ENCODE assay signal across 8 cellular contexts in genomic region chr1:143905214-143906179, GRCh38.
A peak's percentile ranks its signal among the peaks of the same experiment; 100 is the strongest.
DNase-seq lines count a peak whose midpoint lies in the region; ATAC-seq and TF ChIP-seq lines count a peak whose summit lies in the region.
"Not testable (repeated sequence)": the region's sequence is repeated elsewhere in the genome, so short reads cannot be mapped to it uniquely, and the experiment has no call there.

No MANE protein-coding gene starts in this region.

- intact Hi-C loops in Right ventricle myocardium superior (cut with DNase I); vagina (cut with DNase I): not testable (repeated sequence)

- peak overlapping the region; percentile 80 for H3K4me3 Mint-ChIP-seq in memory B cell

- H3K4me1 ChIP-seq in skeletal muscle tissue (ENCODE audit: control insufficient read depth in 3 of 3, insufficient read depth in 3 of 3, low read length in 3 of 3); vagina: not testable (repeated sequence)

- TF ChIP-seq CTCF in choroid plexus epithelial cell (conservative IDR thresholded peaks at IDR 0.05; ENCODE audit: low read depth, low read length), result peak; percentile 24
- not testable (repeated sequence) for TF ChIP-seq CTCF in vagina (IDR thresholded peaks at IDR 0.05)

- H3K4me3 ChIP-seq in choroid plexus epithelial cell (ENCODE audit: low read depth, low read length), result peak overlapping the region; percentile 60
- peak overlapping the region in 2 of 3 donors; percentile 59 to 60 for H3K4me3 ChIP-seq in skeletal muscle tissue (ENCODE audit: low read length in 3 of 3)
- peak overlapping the region; percentile 34 to 43 for H3K4me3 ChIP-seq in vagina

- not testable (repeated sequence) for H3K9me3 ChIP-seq in skeletal muscle tissue (ENCODE audit: control insufficient read depth in 3 of 3, low read length in 3 of 3); vagina

- H3K36me3 Mint-ChIP-seq in memory B cell, result not testable (repeated sequence)

- peak; percentile 61 for ATAC-seq in Right ventricle myocardium superior (ENCODE audit: poor library complexity)
- peak; percentile 41 for ATAC-seq in memory B cell (ENCODE audit: low read depth)

- not testable (repeated sequence) for H3K9me3 Mint-ChIP-seq in memory B cell

- DNase-seq in EH (ENCODE audit: low read depth), result peak; percentile 79
- DNase-seq in SIG-M5 (lab: John Stamatoyannopoulos, UW), result peak; percentile 47
- DNase-seq in activated T-cell treated with anti-CD3 and anti-CD28 coated beads, Interleukin-2, amount 50 U/mL, for 48 hours, result peak; percentile 49 to 59
- peak; percentile 69 for DNase-seq in choroid plexus epithelial cell (ENCODE audit: low read depth)
- peak; percentile 50 for DNase-seq in Right ventricle myocardium superior
- DNase-seq in memory B cell (ENCODE audit: low spot score in 2 of 2), result peak in 1 of 2 donors; percentile 45
- DNase-seq in vagina (ENCODE audit: extremely low spot score in 2 of 2), result peak in 1 of 2 donors; percentile 71

- not testable (repeated sequence) for H3K27me3 Mint-ChIP-seq in memory B cell

- H3K27me3 ChIP-seq in skeletal muscle tissue (ENCODE audit: control insufficient read depth in 3 of 3, insufficient read depth in 3 of 3, low read length in 3 of 3); vagina: not testable (repeated sequence)

- not testable (repeated sequence) for H3K27ac ChIP-seq in skeletal muscle tissue (ENCODE audit: low read depth, low read length); vagina

- H3K27ac Mint-ChIP-seq in memory B cell, result not testable (repeated sequence)

- H3K9ac ChIP-seq in skeletal muscle tissue (ENCODE audit: low read depth in 1 of 3, low read length in 3 of 3), result not testable (repeated sequence)

- not testable (repeated sequence) for TF ChIP-seq POLR2A in vagina (IDR thresholded peaks at IDR 0.05)

- not testable (repeated sequence) for H3K36me3 ChIP-seq in skeletal muscle tissue (ENCODE audit: control insufficient read depth in 3 of 3, insufficient read depth in 3 of 3, low read length in 3 of 3); vagina

- H3K4me1 Mint-ChIP-seq in memory B cell, result not testable (repeated sequence)
